19 cellular contexts compared by ENCODE assay signal in the genomic region with DNA sequence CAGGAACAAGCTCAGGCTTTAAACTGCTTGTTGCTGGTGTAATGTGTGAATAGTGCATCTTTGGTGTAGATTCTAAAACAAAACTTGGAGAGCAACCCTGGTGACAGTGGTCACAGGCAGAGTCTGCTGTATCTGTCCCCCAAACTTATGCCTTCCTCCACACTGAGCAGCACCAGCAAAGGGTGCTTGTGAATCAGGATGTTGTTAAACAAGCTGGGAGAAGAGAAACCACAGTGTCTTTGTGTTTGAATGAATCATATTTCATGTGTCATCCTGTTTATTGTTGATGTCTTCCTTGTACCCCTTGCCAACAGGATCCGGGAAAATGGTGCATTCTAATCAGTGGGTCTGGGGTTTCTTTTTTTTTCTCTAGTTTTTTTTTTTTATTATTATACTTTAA.
A peak's percentile ranks its signal among the peaks of the same experiment; 100 is the strongest.
DNase-seq lines count a peak whose midpoint lies in the region; ATAC-seq and TF ChIP-seq lines count a peak whose summit lies in the region.
"Had no signal": no experiment of that assay in that cellular context is flagged by ENCODE, and none has a peak within 500 bp of the region (broad histone marks: within the 10 kb centered on the region; RNA-seq: fewer than 3 reads in every experiment).

No MANE protein-coding gene starts in this region.

- POLR2A ChIA-PET in RWPE1 (lab: Yijun Ruan, JAX; ENCODE audit: low non-redundant PET), result no interaction called here

- ATAC-seq in HG03196 (IDR thresholded peaks at IDR 0.05; ENCODE audit: unreplicated experiment) (no peak), HG03460 (IDR thresholded peaks at IDR 0.05; ENCODE audit: unreplicated experiment) (no peak)
- ATAC-seq: gastrocnemius medialis had no signal

- peak overlapping the region in 1 of 5 donors; percentile 51 for H3K4me3 Mint-ChIP-seq in immature natural killer cell
- H3K4me3 Mint-ChIP-seq: memory B cell had no signal

- no peaks in the 10 kb centered on the region for H3K9me3 Mint-ChIP-seq in immature natural killer cell
- H3K9me3 Mint-ChIP-seq: memory B cell had no signal

- peaks cover 10 to 20% of the 10 kb centered on the region in 2 donors for H3K4me1 Mint-ChIP-seq in immature natural killer cell
- H3K4me1 Mint-ChIP-seq: memory B cell had no signal

- H3K27ac ChIP-seq in RWPE1, result no peak overlapping the region
- H3K27ac ChIP-seq: adrenal gland, C4-2B, gastrocnemius medialis, HL-60, testis had no signal

- CTCF ChIA-PET in RWPE1 (lab: Yijun Ruan, JAX), result no interaction called here

- DNase-seq in COLO829 (ENCODE audit: low spot score), result peak; percentile 14
- DNase-seq in DMS53 treated with DMSO at 0.1 percent for 48 hours (lab: John Stamatoyannopoulos, UW; ENCODE audit: unreplicated experiment), result peak; percentile 67
- peak; percentile 57 for DNase-seq in RWPE1 (ENCODE audit: low spot score)
- DNase-seq in immature natural killer cell, result peak in 2 of 3 donors; percentile 9 to 20
- DNase-seq in NCI-H2171 treated with DMSO at 0.1 percent for 48 hours (lab: John Stamatoyannopoulos, UW), result no peak
- DNase-seq: activated CD4-positive, alpha-beta T cell treated with anti-CD3 and anti-CD28 coated beads for 48 hours; cerebellar nuclear complex; gastrocnemius medialis; Kasumi-1; NCI-H2081 treated with DMSO at 0.1 percent for 48 hours; NCI-H774; Right ventricle myocardium superior; testis had no signal

- peaks cover 0 to 3% (median 0%) of the 10 kb centered on the region in 3 donors for H3K36me3 Mint-ChIP-seq in immature natural killer cell
- H3K36me3 Mint-ChIP-seq: memory B cell had no signal

- peaks cover 0 to 11% (median 9%) of the 10 kb centered on the region in 3 donors for H3K27me3 Mint-ChIP-seq in immature natural killer cell (ENCODE audit: low read depth in 3 of 3)

- TF ChIP-seq CTCF in RWPE1 (conservative IDR thresholded peaks at IDR 0.05; ENCODE audit: low read depth), result no peak

- peak overlapping the region in 2 of 6 donors; percentile 3 to 36 for H3K27ac Mint-ChIP-seq in immature natural killer cell
- H3K27ac Mint-ChIP-seq: memory B cell had no signal
